ENCODE assay signal across 10 cellular contexts in the genomic region with DNA sequence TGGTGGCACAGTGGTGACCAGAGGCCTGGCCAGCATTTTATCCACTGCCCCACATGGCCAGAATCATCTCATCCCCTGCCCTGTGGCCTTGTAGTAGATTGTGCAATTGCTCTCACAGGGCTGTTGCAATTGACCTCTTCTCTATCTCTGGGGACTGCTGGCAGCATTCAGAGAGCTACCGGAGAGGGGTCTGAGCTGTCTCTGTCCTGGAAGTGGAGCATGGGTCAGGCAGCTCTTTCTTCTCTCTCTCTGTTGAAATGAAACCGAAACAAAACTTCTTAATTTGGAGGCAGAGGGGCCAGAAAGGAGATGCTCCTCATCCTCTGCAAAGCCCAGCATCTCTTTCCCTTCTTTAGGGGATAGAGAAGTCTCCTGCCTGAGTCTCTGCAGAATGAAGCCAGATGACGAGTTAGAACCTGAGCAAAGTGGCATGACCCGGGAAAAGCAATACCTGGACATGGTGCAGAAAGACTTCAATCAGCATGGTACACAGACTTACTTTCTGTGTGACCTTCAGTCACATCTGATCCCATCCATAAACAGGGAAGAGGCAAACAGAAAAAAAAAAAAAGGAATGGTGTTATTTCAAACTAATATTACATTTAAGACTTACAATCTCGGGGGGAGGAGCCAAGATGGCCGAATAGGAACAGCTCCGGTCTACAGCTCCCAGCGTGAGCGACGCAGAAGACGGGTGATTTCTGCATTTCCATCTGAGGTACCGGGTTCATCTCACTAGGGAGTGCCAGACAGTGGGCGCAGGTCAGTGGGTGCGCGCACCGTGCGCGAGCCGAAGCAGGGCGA.
DNase-seq lines count a peak whose midpoint lies in the region; ATAC-seq and TF ChIP-seq lines count a peak whose summit lies in the region.
"Had no signal": no experiment of that assay in that cellular context is flagged by ENCODE, and none has a peak within 500 bp of the region (broad histone marks: within the 10 kb centered on the region; RNA-seq: fewer than 3 reads in every experiment).

No MANE protein-coding gene starts in this region.

- TF ChIP-seq POLR2A in thyroid gland (IDR thresholded peaks at IDR 0.05), result no peak

- peak overlapping the region; percentile 14; the same call in 1 of the 2 replicates for H3K4me2 ChIP-seq in BLaER1

- ATAC-seq in HG03521 (IDR thresholded peaks at IDR 0.05; ENCODE audit: unreplicated experiment) (no peak), HG03432 (IDR thresholded peaks at IDR 0.05; ENCODE audit: unreplicated experiment) (no peak)

- no peak for TF ChIP-seq CTCF in liver (IDR thresholded peaks at IDR 0.05; ENCODE audit: low read depth, low read length, missing input control)
- no peak for TF ChIP-seq CTCF in thyroid gland (IDR thresholded peaks at IDR 0.05)

- H3K9me3 ChIP-seq in BLaER1 (no peaks in the 10 kb centered on the region), adipocyte (ENCODE audit: control insufficient read depth, low read length) (peaks cover 4% of the 10 kb centered on the region), liver (ENCODE audit: control insufficient read depth in 4 of 4, low read length in 3 of 4) (no peaks in the 10 kb centered on the region), thyroid gland (no peaks in the 10 kb centered on the region)

- WGBS in liver, result 76% methylated on average over 19 of the region's 20 CpGs
- WGBS in thyroid gland, 2 donors, result 90 to 92% methylated on average over 20 of the region's 20 CpGs

- peaks cover 7% of the 10 kb centered on the region for H3K4me1 ChIP-seq in BLaER1
- H3K4me1 ChIP-seq in adipocyte (ENCODE audit: control insufficient read depth, insufficient read depth, low read length), result peaks cover 29% of the 10 kb centered on the region
- peaks cover 2 to 12% (median 10%) of the 10 kb centered on the region in 4 donors for H3K4me1 ChIP-seq in liver (ENCODE audit: control insufficient read depth in 4 of 4, insufficient read depth in 4 of 4, low read length in 3 of 4)
- no peaks in the 10 kb centered on the region for H3K4me1 ChIP-seq in thyroid gland

- no peak overlapping the region for H3K9ac ChIP-seq in BLaER1
- H3K9ac ChIP-seq in adipocyte (ENCODE audit: low read length), result no peak overlapping the region
- H3K9ac ChIP-seq in liver (ENCODE audit: low read depth in 1 of 2, low read length in 2 of 2), result no peak overlapping the region

- peak; percentile 55 for DNase-seq in HuH-7 (ENCODE audit: low spot score)
- peak; percentile 38 for DNase-seq in adipocyte (ENCODE audit: low read depth)
- no peak for DNase-seq in superior temporal gyrus (ENCODE audit: extremely low spot score)
- no peak for DNase-seq in thyroid gland
- DNase-seq: NCI-H1048; stimulated activated CD4-positive, alpha-beta T cell treated with anti-CD3 and anti-CD28 coated beads, Interleukin-4, amount 100 ng/mL, for 24 hours had no signal

- peak; percentile 62 to 70 for TF ChIP-seq RAD21 in liver (IDR thresholded peaks at IDR 0.05)

- H3K36me3 ChIP-seq in BLaER1 (no peaks in the 10 kb centered on the region), adipocyte (ENCODE audit: control insufficient read depth, insufficient read depth, low read length, severe bottlenecking) (no peaks in the 10 kb centered on the region), liver (ENCODE audit: control insufficient read depth in 4 of 4, insufficient read depth in 3 of 4, low read depth in 1 of 4, low read length in 3 of 4) (no peaks in the 10 kb centered on the region), thyroid gland (no peaks in the 10 kb centered on the region)

- H3K4me3 ChIP-seq in BLaER1 (no peak overlapping the region), adipocyte (ENCODE audit: low read length) (peak overlapping the region; percentile 30), liver (ENCODE audit: low read depth in 1 of 3, low read length in 3 of 3) (peak overlapping the region in 2 of 3 donors; percentile 1 to 6), thyroid gland (replicated peaks in 1 of 3) (no peak overlapping the region)

- H3K27ac ChIP-seq in BLaER1 (no peak overlapping the region), liver (ENCODE audit: low read depth in 1 of 2, low read length in 2 of 2) (peak overlapping the region; percentile 2 to 34), thyroid gland (no peak overlapping the region)

- no peaks in the 10 kb centered on the region for H3K27me3 ChIP-seq in BLaER1
- no peaks in the 10 kb centered on the region for H3K27me3 ChIP-seq in adipocyte (replicated peaks; ENCODE audit: control insufficient read depth, insufficient read depth, low read length)
- no peaks in the 10 kb centered on the region for H3K27me3 ChIP-seq in liver (ENCODE audit: control insufficient read depth in 4 of 4, insufficient read depth in 4 of 4, low read length in 3 of 4)
- H3K27me3 ChIP-seq in thyroid gland, result no peaks in the 10 kb centered on the region

- intact Hi-C loops in thyroid gland (cut with DNase I), result no loop called here

- no peaks in the 10 kb centered on the region for H4K20me1 ChIP-seq in BLaER1

TF ChIP-seq in liver, 16 proteins besides CTCF, POLR2A, EP300 and RAD21:
- TF ChIP-seq EGR1 (IDR thresholded peaks at IDR 0.05; ENCODE audit: low read depth in 2 of 2) (peak; percentile 7 to 40), HNF4A (conservative IDR thresholded peaks at IDR 0.05) (peak; percentile 72 to 79), RXRA (IDR thresholded peaks at IDR 0.05) (peak; percentile 82 to 90), FOXA1 (IDR thresholded peaks at IDR 0.05) (no peak), MAX (IDR thresholded peaks at IDR 0.05) (peak; percentile 89), GABPA (IDR thresholded peaks at IDR 0.05 in 1 of 2, conservative IDR thresholded peaks at IDR 0.05 in 1 of 2) (no peak), SP1 (IDR thresholded peaks at IDR 0.05) (peak; percentile 61), TAF1 (conservative IDR thresholded peaks at IDR 0.05) (no peak), NR2F2 (IDR thresholded peaks at IDR 0.05) (peak; percentile 80), FOXA2 (IDR thresholded peaks at IDR 0.05) (peak; percentile 43), ATF3 (IDR thresholded peaks at IDR 0.05) (peak; percentile 26), ZBTB33 (IDR thresholded peaks at IDR 0.05) (peak; percentile 60), YY1 (IDR thresholded peaks at IDR 0.05) (peak; percentile 71), HNF4G (IDR thresholded peaks at IDR 0.05) (peak; percentile 46), JUND (IDR thresholded peaks at IDR 0.05) (peak in 1 of 2 donors; percentile 66), REST (IDR thresholded peaks at IDR 0.05) (peak; percentile 39)

Comparison
In these comparisons a context has a peak if more than half of its experiments do, and no peak if none do; other contexts are left out.
1. H3K27ac ChIP-seq: peak in liver (2 of 2); none in BLaER1 (single experiment) and thyroid gland (0 of 3).
2. H3K4me3 ChIP-seq: peak in adipocyte (single experiment) and liver (2 of 3); none in BLaER1 (single experiment) and thyroid gland (0 of 3).
3. DNase-seq: peak in HuH-7 (single experiment) and adipocyte (single experiment); none in superior temporal gyrus (single experiment) and thyroid gland (0 of 2).